ENCODE assay signal across 1 cellular context in genomic region chr17:17349724-17350106, GRCh38.
TF ChIP-seq lines count a peak whose summit lies in the region.

No MANE protein-coding gene starts in this region.

TF ChIP-seq in HepG2, 621 proteins besides CTCF, POLR2A, EP300 and RAD21:
- TF ChIP-seq GATA4 (IDR thresholded peaks at IDR 0.05; ENCODE audit: borderline replicate concordance, low read depth) = no peak
- TF ChIP-seq ZNF124 (CRISPR knock-in tag; IDR thresholded peaks at IDR 0.05) = no peak
- TF ChIP-seq HDAC6 (IDR thresholded peaks at IDR 0.05; ENCODE audit: low read depth, low read length) = no peak
